8 cellular contexts compared by ENCODE assay signal in genomic region chr6:16286151-16286522, GRCh38. TPM values are rescaled to one million over a fixed set of nuclear protein-coding genes. Genes with fewer than 3 reads are reported as not detected.
DNase-seq lines count a peak whose midpoint lies in the region; ATAC-seq and TF ChIP-seq lines count a peak whose summit lies in the region.

No MANE protein-coding gene starts in this region.

- ATAC-seq in activated naive CD8-positive, alpha-beta T cell treated with anti-CD3 and anti-CD28 coated beads, Interleukin-2, amount 50 U/mL, for 24 hours: no peak
- no peak for ATAC-seq in effector memory CD8-positive, alpha-beta T cell (replicated peaks)
- no peak for ATAC-seq in HG03354 (IDR thresholded peaks at IDR 0.05; ENCODE audit: poor library complexity, severe bottlenecking, unreplicated experiment)

- no peak overlapping the region for H3K4me3 ChIP-seq in OCI-LY1 (ENCODE audit: low read depth, low read length, poor library complexity, severe bottlenecking)

- no peaks in the 10 kb centered on the region for H3K4me1 ChIP-seq in OCI-LY1 (ENCODE audit: insufficient read depth, low read length, severe bottlenecking)

- H3K4me2 ChIP-seq in OCI-LY1 (ENCODE audit: low read length): no peak overlapping the region

- H3K27me3 Mint-ChIP-seq in activated naive CD8-positive, alpha-beta T cell treated with anti-CD3 and anti-CD28 coated beads, Interleukin-2, amount 50 U/mL, for 24 hours: no peaks in the 10 kb centered on the region
- H3K27me3 Mint-ChIP-seq in activated naive CD8-positive, alpha-beta T cell treated with anti-CD3 and anti-CD28 coated beads for 36 hours: no peaks in the 10 kb centered on the region
- H3K27me3 Mint-ChIP-seq in effector memory CD8-positive, alpha-beta T cell: peaks cover 10 to 26% of the 10 kb centered on the region in 2 donors

- H3K4me3 Mint-ChIP-seq in activated naive CD8-positive, alpha-beta T cell treated with anti-CD3 and anti-CD28 coated beads, Interleukin-2, amount 50 U/mL, for 24 hours: no peak overlapping the region
- no peak overlapping the region for H3K4me3 Mint-ChIP-seq in activated naive CD8-positive, alpha-beta T cell treated with anti-CD3 and anti-CD28 coated beads for 36 hours
- no peak overlapping the region for H3K4me3 Mint-ChIP-seq in effector memory CD8-positive, alpha-beta T cell

- H3K36me3 Mint-ChIP-seq in activated naive CD8-positive, alpha-beta T cell treated with anti-CD3 and anti-CD28 coated beads, Interleukin-2, amount 50 U/mL, for 24 hours (ENCODE audit: low read depth): no peaks in the 10 kb centered on the region
- no peaks in the 10 kb centered on the region for H3K36me3 Mint-ChIP-seq in activated naive CD8-positive, alpha-beta T cell treated with anti-CD3 and anti-CD28 coated beads for 36 hours
- no peaks in the 10 kb centered on the region for H3K36me3 Mint-ChIP-seq in effector memory CD8-positive, alpha-beta T cell (ENCODE audit: insufficient read depth)

- H3K79me2 ChIP-seq in OCI-LY1 (ENCODE audit: insufficient read depth, low read length): no peaks in the 10 kb centered on the region

- H3F3A ChIP-seq in OCI-LY1 (ENCODE audit: insufficient read depth, low read length): no peaks in the 10 kb centered on the region

- no peaks in the 10 kb centered on the region for H3K9me3 ChIP-seq in OCI-LY1 (ENCODE audit: low read length)

- peak; percentile 86 for TF ChIP-seq CTCF in OCI-LY1 (IDR thresholded peaks at IDR 0.05; ENCODE audit: low read length)

- H3K27ac Mint-ChIP-seq in activated naive CD8-positive, alpha-beta T cell treated with anti-CD3 and anti-CD28 coated beads, Interleukin-2, amount 50 U/mL, for 24 hours: no peak overlapping the region
- H3K27ac Mint-ChIP-seq in activated naive CD8-positive, alpha-beta T cell treated with anti-CD3 and anti-CD28 coated beads for 36 hours: no peak overlapping the region
- no peak overlapping the region for H3K27ac Mint-ChIP-seq in effector memory CD8-positive, alpha-beta T cell

- H4K20me1 ChIP-seq in OCI-LY1 (ENCODE audit: insufficient read depth, low read length): no peaks in the 10 kb centered on the region

- no peaks in the 10 kb centered on the region for H3K9me2 ChIP-seq in OCI-LY1 (ENCODE audit: low read depth, low read length)

- H3K27ac ChIP-seq in OCI-LY1 (ENCODE audit: low read depth, low read length, poor library complexity, severe bottlenecking): no peak overlapping the region

- H3K9me3 Mint-ChIP-seq in activated naive CD8-positive, alpha-beta T cell treated with anti-CD3 and anti-CD28 coated beads, Interleukin-2, amount 50 U/mL, for 24 hours: no peaks in the 10 kb centered on the region
- H3K9me3 Mint-ChIP-seq in activated naive CD8-positive, alpha-beta T cell treated with anti-CD3 and anti-CD28 coated beads for 36 hours: no peaks in the 10 kb centered on the region
- no peaks in the 10 kb centered on the region for H3K9me3 Mint-ChIP-seq in effector memory CD8-positive, alpha-beta T cell

- no peaks in the 10 kb centered on the region for H3K36me3 ChIP-seq in OCI-LY1 (ENCODE audit: insufficient read depth, low read length)

- DNase-seq in activated naive CD8-positive, alpha-beta T cell treated with anti-CD3 and anti-CD28 coated beads, Interleukin-2, amount 50 U/mL, for 24 hours: peak; percentile 40
- no peak for DNase-seq in activated naive CD8-positive, alpha-beta T cell treated with anti-CD3 and anti-CD28 coated beads for 36 hours
- peak in 2 of 3 experiments; percentile 7 to 25 for DNase-seq in effector memory CD8-positive, alpha-beta T cell
- DNase-seq in midbrain (lab: John Stamatoyannopoulos, UW) (peak; percentile 74), GM19240 (ENCODE audit: insufficient read length, low spot score) (no peak), NCI-H446 treated with DMSO at 0.1 percent for 48 hours (lab: John Stamatoyannopoulos, UW) (no peak)

- no peak overlapping the region for H2AFZ ChIP-seq in OCI-LY1 (ENCODE audit: low read length)

- H3K27me3 ChIP-seq in OCI-LY1 (ENCODE audit: insufficient read depth, low read length): no peaks in the 10 kb centered on the region; the same call in 1 of the 2 replicates

- H3K4me1 Mint-ChIP-seq in activated naive CD8-positive, alpha-beta T cell treated with anti-CD3 and anti-CD28 coated beads, Interleukin-2, amount 50 U/mL, for 24 hours: no peaks in the 10 kb centered on the region
- no peaks in the 10 kb centered on the region for H3K4me1 Mint-ChIP-seq in activated naive CD8-positive, alpha-beta T cell treated with anti-CD3 and anti-CD28 coated beads for 36 hours
- H3K4me1 Mint-ChIP-seq in effector memory CD8-positive, alpha-beta T cell (ENCODE audit: low read depth in 2 of 2): peaks cover 0 to 7% of the 10 kb centered on the region in 2 donors

- no peak overlapping the region for H3K9ac ChIP-seq in OCI-LY1 (ENCODE audit: low read length)

RNA-seq across cellular contexts. Expression of gene GMPR, which starts 47.8 kb away (rescaled TPM):
- total RNA-seq in activated naive CD8-positive, alpha-beta T cell treated with anti-CD3 and anti-CD28 coated beads for 36 hours: 1 to 10 TPM; 2.6 to 3.3 TPM

Comparison
In these comparisons a context has a peak if more than half of its experiments do, and no peak if none do; other contexts are left out.
1. DNase-seq: peak in activated naive CD8-positive, alpha-beta T cell treated with anti-CD3 and anti-CD28 coated beads, Interleukin-2, amount 50 U/mL, for 24 hours (single experiment), effector memory CD8-positive, alpha-beta T cell (2 of 3) and midbrain (single experiment); none in activated naive CD8-positive, alpha-beta T cell treated with anti-CD3 and anti-CD28 coated beads for 36 hours (single experiment), GM19240 (single experiment) and NCI-H446 treated with DMSO at 0.1 percent for 48 hours (single experiment).